17 cellular contexts compared by ENCODE assay signal in the genomic region with DNA sequence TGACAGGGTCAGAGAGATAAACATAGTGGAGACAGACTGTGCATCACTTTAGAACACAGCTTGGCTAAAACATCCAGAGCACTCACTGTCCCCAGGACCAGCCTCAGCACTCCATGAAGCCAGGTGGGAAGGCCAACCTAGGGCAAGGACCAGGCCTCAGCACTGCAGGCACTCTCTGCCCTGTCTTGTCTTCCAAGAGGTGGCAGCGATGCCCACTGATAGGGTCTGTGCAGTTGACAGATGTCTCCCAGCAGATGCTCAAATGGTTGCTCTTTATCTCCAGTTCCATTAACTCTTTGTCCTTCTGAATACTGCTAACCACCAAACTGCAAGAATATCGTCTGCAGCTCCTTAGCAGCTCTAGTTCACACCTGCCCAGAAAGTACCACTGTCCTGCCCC. TPM values are rescaled to one million over a fixed set of nuclear protein-coding genes. Genes with fewer than 3 reads are reported as not detected.
DNase-seq lines count a peak whose midpoint lies in the region; ATAC-seq and TF ChIP-seq lines count a peak whose summit lies in the region.
"Had no signal": no experiment of that assay in that cellular context is flagged by ENCODE, and none has a peak within 500 bp of the region (broad histone marks: within the 10 kb centered on the region; RNA-seq: fewer than 3 reads in every experiment).

No MANE protein-coding gene starts in this region.

- H4K20me1 ChIP-seq in DND-41 (ENCODE audit: insufficient read depth, low read length), result peaks cover 50% of the 10 kb centered on the region

- no peaks in the 10 kb centered on the region for H3K9me3 Mint-ChIP-seq in activated naive CD4-positive, alpha-beta T cell treated with anti-CD3 and anti-CD28 coated beads, Interleukin-2, amount 10 ng/mL, durations not matched to agents 7 days and 5 days
- no peaks in the 10 kb centered on the region for H3K9me3 Mint-ChIP-seq in neural crest cell
- H3K9me3 Mint-ChIP-seq: HFFc6 had no signal

- CTCF ChIA-PET in activated naive CD4-positive, alpha-beta T cell treated with anti-CD3 and anti-CD28 coated beads, Interleukin-2, amount 10 ng/mL, durations not matched to agents 7 days and 5 days (lab: Charles Lee), result interaction anchor here (0.7 to 5.4 kb wide), 22 partner anchors 10 to 545 kb away, joined by 3 to 73 read pairs (median 5); a partner anchor contains a TSS

- H3K4me2 ChIP-seq in DND-41 (ENCODE audit: insufficient read depth, low read length), result no peak overlapping the region

- H3K4me3 ChIP-seq in DND-41 (ENCODE audit: low read depth in 1 of 2, low read length in 2 of 2), result no peak overlapping the region
- H3K4me3 ChIP-seq in adipocyte (ENCODE audit: low read length), result no peak overlapping the region

- no peak overlapping the region for H3K27ac Mint-ChIP-seq in activated naive CD4-positive, alpha-beta T cell treated with anti-CD3 and anti-CD28 coated beads, Interleukin-2, amount 10 ng/mL, durations not matched to agents 7 days and 5 days
- H3K27ac Mint-ChIP-seq in neural crest cell (ENCODE audit: unreplicated experiment), result peak overlapping the region; percentile 35
- H3K27ac Mint-ChIP-seq: HFFc6 had no signal

- peak; percentile 20 for DNase-seq in activated naive CD4-positive, alpha-beta T cell treated with anti-CD3 and anti-CD28 coated beads, Interleukin-2, amount 10 ng/mL, durations not matched to agents 7 days and 5 days
- no peak for DNase-seq in activated naive CD4-positive, alpha-beta T cell treated with Interleukin-2 at 50 U/mL for 16 hours
- DNase-seq in DND-41 (no peak), adipocyte (ENCODE audit: low read depth) (no peak), neural crest cell (ENCODE audit: low read depth, low spot score) (no peak), inferior parietal cortex (ENCODE audit: extremely low spot score) (no peak)
- DNase-seq: AML-193, GF-D8, HFFc6, NCI-H1417 treated with DMSO at 0.1 percent for 48 hours, NCI-H2029, NCI-H510A, NCI-H82, SHP77 had no signal

- no peak overlapping the region for H3K4me3 Mint-ChIP-seq in activated naive CD4-positive, alpha-beta T cell treated with anti-CD3 and anti-CD28 coated beads, Interleukin-2, amount 10 ng/mL, durations not matched to agents 7 days and 5 days
- no peak overlapping the region for H3K4me3 Mint-ChIP-seq in neural crest cell
- H3K4me3 Mint-ChIP-seq: HFFc6 had no signal

- H2AFZ ChIP-seq in DND-41 (ENCODE audit: low read depth, low read length), result no peak overlapping the region

- H3K27me3 ChIP-seq in DND-41 (ENCODE audit: insufficient read depth, low read length, poor library complexity) (no peaks in the 10 kb centered on the region), adipocyte (replicated peaks; ENCODE audit: control insufficient read depth, insufficient read depth, low read length) (no peaks in the 10 kb centered on the region)

- H3K9me3 ChIP-seq in DND-41 (ENCODE audit: insufficient read depth, low read length, severe bottlenecking) (no peaks in the 10 kb centered on the region), adipocyte (ENCODE audit: control insufficient read depth, low read length) (no peaks in the 10 kb centered on the region)

- no peaks in the 10 kb centered on the region for H3K27me3 Mint-ChIP-seq in activated naive CD4-positive, alpha-beta T cell treated with anti-CD3 and anti-CD28 coated beads, Interleukin-2, amount 10 ng/mL, durations not matched to agents 7 days and 5 days
- no peaks in the 10 kb centered on the region for H3K27me3 Mint-ChIP-seq in neural crest cell (ENCODE audit: low read depth)

- peaks cover 55% of the 10 kb centered on the region for H3K36me3 ChIP-seq in DND-41 (ENCODE audit: insufficient read depth, low read length)
- H3K36me3 ChIP-seq in adipocyte (ENCODE audit: control insufficient read depth, insufficient read depth, low read length, severe bottlenecking), result peaks cover 53% of the 10 kb centered on the region

- no peak overlapping the region for H3K9ac ChIP-seq in DND-41 (ENCODE audit: low read depth, low read length)
- peak overlapping the region; percentile 22 for H3K9ac ChIP-seq in adipocyte (ENCODE audit: low read length)

- H3K4me1 ChIP-seq in DND-41 (ENCODE audit: insufficient read depth, low read length), result no peaks in the 10 kb centered on the region
- H3K4me1 ChIP-seq in adipocyte (ENCODE audit: control insufficient read depth, insufficient read depth, low read length), result peaks cover 15% of the 10 kb centered on the region

- ATAC-seq in DND-41 (ENCODE audit: insufficient read depth, low read depth), result no peak
- no peak for ATAC-seq in GM18517 (IDR thresholded peaks at IDR 0.05; ENCODE audit: unreplicated experiment)
- no peak for ATAC-seq in HG03175 (IDR thresholded peaks at IDR 0.05; ENCODE audit: unreplicated experiment)
- ATAC-seq: Panc1 had no signal

- H3K79me2 ChIP-seq in DND-41 (ENCODE audit: insufficient read depth, low read length), result no peaks in the 10 kb centered on the region

- peaks cover 37% of the 10 kb centered on the region for H3K36me3 Mint-ChIP-seq in activated naive CD4-positive, alpha-beta T cell treated with anti-CD3 and anti-CD28 coated beads, Interleukin-2, amount 10 ng/mL, durations not matched to agents 7 days and 5 days
- H3K36me3 Mint-ChIP-seq in neural crest cell (ENCODE audit: low read depth), result peaks cover 5% of the 10 kb centered on the region

- H3K27ac ChIP-seq in DND-41 (ENCODE audit: low read length), result no peak overlapping the region

- TF ChIP-seq CTCF in DND-41 (IDR thresholded peaks at IDR 0.05; ENCODE audit: borderline replicate concordance, extremely low read depth, low read length, poor library complexity, severe bottlenecking), result peak; percentile 2
- TF ChIP-seq CTCF in neural crest cell (conservative IDR thresholded peaks at IDR 0.05), result no peak

- peaks cover 11% of the 10 kb centered on the region for H3K4me1 Mint-ChIP-seq in activated naive CD4-positive, alpha-beta T cell treated with anti-CD3 and anti-CD28 coated beads, Interleukin-2, amount 10 ng/mL, durations not matched to agents 7 days and 5 days
- peaks cover 5% of the 10 kb centered on the region for H3K4me1 Mint-ChIP-seq in neural crest cell

RNA-seq across cellular contexts. Expression of a gene that starts 9.1 kb away (rescaled TPM):
- total RNA-seq in neural crest cell, result 104 and 111 TPM in 2 replicates

RNA-seq across cellular contexts. Expression of a gene that starts 17.4 kb away (rescaled TPM):
- total RNA-seq in neural crest cell, result 87.2 and 88.9 TPM in 2 replicates

RNA-seq across cellular contexts. Expression of a gene that starts 23.5 kb away (rescaled TPM):
- total RNA-seq in neural crest cell, result 0.12 and 0.18 TPM in 2 replicates
- total RNA-seq: HFFc6 had no signal

RNA-seq across cellular contexts. Expression of a gene that starts 41.8 kb away (rescaled TPM):
- total RNA-seq in neural crest cell, result 102 and 116 TPM in 2 replicates
